ENCODE assay signal across 18 cellular contexts in the genomic region with DNA sequence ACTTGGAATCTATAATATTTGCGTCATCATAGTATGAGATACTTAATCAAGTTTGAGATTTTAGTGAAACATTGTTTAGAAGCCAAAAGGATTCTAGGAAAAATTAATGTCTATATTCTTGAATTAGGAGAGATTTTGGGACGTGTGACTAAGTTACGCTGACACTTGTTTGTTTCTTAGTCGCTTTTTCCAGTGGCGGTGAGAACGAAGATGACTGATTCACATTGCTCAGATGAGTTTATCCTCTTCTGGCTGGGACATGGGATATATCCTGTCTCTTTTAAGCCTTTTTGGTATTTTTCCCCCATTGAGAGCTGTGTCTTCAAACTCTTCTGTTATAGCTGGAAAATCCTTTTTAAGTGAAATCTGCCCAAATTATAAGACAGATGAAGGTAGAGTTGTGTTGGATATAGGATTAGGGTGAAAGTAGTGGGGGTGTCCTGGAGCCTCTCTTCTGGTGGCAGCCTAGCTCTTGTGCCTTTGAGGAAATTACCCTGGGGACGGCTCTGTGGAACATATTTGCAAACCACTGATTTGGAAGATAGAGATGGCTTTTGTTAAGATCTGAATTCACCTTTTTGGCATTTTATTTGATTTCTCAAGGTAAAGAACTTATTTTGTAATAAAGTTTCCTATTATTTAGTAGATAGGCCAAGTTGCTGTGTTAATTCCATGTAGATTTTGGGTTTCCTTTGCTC. TPM values are rescaled to one million over a fixed set of nuclear protein-coding genes. Genes with fewer than 3 reads are reported as not detected.
A peak's percentile ranks its signal among the peaks of the same experiment; 100 is the strongest.
DNase-seq lines count a peak whose midpoint lies in the region; ATAC-seq and TF ChIP-seq lines count a peak whose summit lies in the region.
"Had no signal": no experiment of that assay in that cellular context is flagged by ENCODE, and none has a peak within 500 bp of the region (broad histone marks: within the 10 kb centered on the region; RNA-seq: fewer than 3 reads in every experiment).

No MANE protein-coding gene starts in this region.

- intact Hi-C loops in activated CD8-positive, alpha-beta T cell treated with anti-CD3 and anti-CD28 coated beads for 36 hours (cut with micrococcal nuclease): no loop called here

- peak overlapping the region; percentile 64 for H3K4me3 ChIP-seq in SK-N-MC
- no peak overlapping the region for H3K4me3 ChIP-seq in skeletal muscle satellite cell (ENCODE audit: low read length)
- H3K4me3 ChIP-seq: K562 had no signal

- peaks cover 17% of the 10 kb centered on the region for H3K4me1 Mint-ChIP-seq in activated CD8-positive, alpha-beta T cell treated with anti-CD3 and anti-CD28 coated beads for 36 hours (ENCODE audit: low read depth)
- H3K4me1 Mint-ChIP-seq in activated CD8-positive, alpha-beta T cell treated with anti-CD3 and anti-CD28 coated beads, Interleukin-2, amount 10 ng/mL, durations not matched to agents 7 days and 5 days (ENCODE audit: low read depth): peaks cover 6% of the 10 kb centered on the region

- H3K36me3 Mint-ChIP-seq in activated CD8-positive, alpha-beta T cell treated with anti-CD3 and anti-CD28 coated beads for 36 hours (ENCODE audit: low read depth): peaks cover 19% of the 10 kb centered on the region
- peaks cover 44% of the 10 kb centered on the region for H3K36me3 Mint-ChIP-seq in activated CD8-positive, alpha-beta T cell treated with anti-CD3 and anti-CD28 coated beads, Interleukin-2, amount 10 ng/mL, durations not matched to agents 7 days and 5 days (ENCODE audit: low read depth)

- no peak overlapping the region for H3K27ac Mint-ChIP-seq in activated CD8-positive, alpha-beta T cell treated with anti-CD3 and anti-CD28 coated beads for 36 hours
- no peak overlapping the region for H3K27ac Mint-ChIP-seq in activated CD8-positive, alpha-beta T cell treated with anti-CD3 and anti-CD28 coated beads, Interleukin-2, amount 10 ng/mL, durations not matched to agents 7 days and 5 days
- H3K27ac Mint-ChIP-seq: effector memory CD8-positive, alpha-beta T cell; progenitor cell of endocrine pancreas had no signal

- peak; percentile 27 for DNase-seq in activated CD8-positive, alpha-beta T cell treated with anti-CD3 and anti-CD28 coated beads for 36 hours
- DNase-seq in activated CD8-positive, alpha-beta T cell treated with anti-CD3 and anti-CD28 coated beads, Interleukin-2, amount 10 ng/mL, durations not matched to agents 7 days and 5 days: no peak
- DNase-seq in SK-N-MC (ENCODE audit: low read depth, low spot score) (no peak), iris pigment epithelial cell (ENCODE audit: low read depth) (peak; percentile 60), NCI-H2081 (lab: John Stamatoyannopoulos, UW) (no peak)
- DNase-seq in activated CD8-positive, alpha-beta memory T cell treated with anti-CD3 and anti-CD28 coated beads, Interleukin-2, amount 50 U/mL, for 4 hours: no peak
- DNase-seq: DMS79; effector memory CD8-positive, alpha-beta T cell; left colon; naive B cell; NCI-H1048; OCI-M1 had no signal

- no peaks in the 10 kb centered on the region for H3K9me3 Mint-ChIP-seq in activated CD8-positive, alpha-beta T cell treated with anti-CD3 and anti-CD28 coated beads for 36 hours
- H3K9me3 Mint-ChIP-seq in activated CD8-positive, alpha-beta T cell treated with anti-CD3 and anti-CD28 coated beads, Interleukin-2, amount 10 ng/mL, durations not matched to agents 7 days and 5 days (ENCODE audit: insufficient read depth): no peaks in the 10 kb centered on the region
- H3K9me3 Mint-ChIP-seq: effector memory CD8-positive, alpha-beta T cell; naive B cell had no signal

- H3K4me1 ChIP-seq in skeletal muscle satellite cell (ENCODE audit: control insufficient read depth, insufficient read depth, low read length): peaks cover 31% of the 10 kb centered on the region

- H3K4me3 Mint-ChIP-seq in activated CD8-positive, alpha-beta T cell treated with anti-CD3 and anti-CD28 coated beads for 36 hours: no peak overlapping the region
- no peak overlapping the region for H3K4me3 Mint-ChIP-seq in activated CD8-positive, alpha-beta T cell treated with anti-CD3 and anti-CD28 coated beads, Interleukin-2, amount 10 ng/mL, durations not matched to agents 7 days and 5 days
- H3K4me3 Mint-ChIP-seq: effector memory CD8-positive, alpha-beta T cell; naive B cell had no signal

- H3K27ac ChIP-seq in SK-N-MC: peak overlapping the region; percentile 99

- H3K4me2 ChIP-seq in skeletal muscle satellite cell (ENCODE audit: low read length): no peak overlapping the region

- POLR2A ChIA-PET in activated CD8-positive, alpha-beta T cell treated with anti-CD3 and anti-CD28 coated beads for 36 hours (lab: Charles Lee): no interaction called here
- POLR2A ChIA-PET in activated CD8-positive, alpha-beta T cell treated with anti-CD3 and anti-CD28 coated beads, Interleukin-2, amount 10 ng/mL, durations not matched to agents 7 days and 5 days (lab: Charles Lee): no interaction called here

- H3K9ac ChIP-seq in SK-N-MC (ENCODE audit: insufficient read length) (peak overlapping the region; percentile 65), skeletal muscle satellite cell (ENCODE audit: low read depth, low read length) (peak overlapping the region; percentile 36)

- H3K9me3 ChIP-seq in SK-N-MC (ENCODE audit: low read depth, low read length) (peaks cover 5% of the 10 kb centered on the region; the same call in 1 of the 2 replicates), skeletal muscle satellite cell (replicated peaks; ENCODE audit: low read length) (no peaks in the 10 kb centered on the region)

- no peak for TF ChIP-seq CTCF in activated CD8-positive, alpha-beta T cell treated with anti-CD3 and anti-CD28 coated beads for 36 hours (IDR thresholded peaks at IDR 0.05)

- H3K27me3 Mint-ChIP-seq in activated CD8-positive, alpha-beta T cell treated with anti-CD3 and anti-CD28 coated beads for 36 hours: no peaks in the 10 kb centered on the region
- no peaks in the 10 kb centered on the region for H3K27me3 Mint-ChIP-seq in activated CD8-positive, alpha-beta T cell treated with anti-CD3 and anti-CD28 coated beads, Interleukin-2, amount 10 ng/mL, durations not matched to agents 7 days and 5 days (ENCODE audit: low read depth)
- H3K27me3 Mint-ChIP-seq: effector memory CD8-positive, alpha-beta T cell; naive B cell; progenitor cell of endocrine pancreas had no signal

- H3K27me3 ChIP-seq in skeletal muscle satellite cell (ENCODE audit: control insufficient read depth, insufficient read depth, low read length): no peaks in the 10 kb centered on the region

- ATAC-seq in activated CD8-positive, alpha-beta T cell treated with anti-CD3 and anti-CD28 coated beads for 36 hours: no peak
- no peak for ATAC-seq in activated CD8-positive, alpha-beta T cell treated with anti-CD3 and anti-CD28 coated beads, Interleukin-2, amount 10 ng/mL, durations not matched to agents 7 days and 5 days
- ATAC-seq in HG03571 (IDR thresholded peaks at IDR 0.05; ENCODE audit: unreplicated experiment): no peak
- ATAC-seq: activated CD4-positive, CD25-positive, alpha-beta regulatory T cell treated with anti-CD3 and anti-CD28 coated beads, Interleukin-2, amount 50 U/mL, for 24 hours; effector memory CD8-positive, alpha-beta T cell; K562; left colon had no signal

- CTCF ChIA-PET in activated CD8-positive, alpha-beta T cell treated with anti-CD3 and anti-CD28 coated beads for 36 hours (lab: Charles Lee): interaction anchor here (0.6 to 5.9 kb wide), 2 partner anchors 9 to 17 kb away, joined by 3 to 31 read pairs; no protein-coding TSS in a partner anchor
- CTCF ChIA-PET in activated CD8-positive, alpha-beta T cell treated with anti-CD3 and anti-CD28 coated beads, Interleukin-2, amount 10 ng/mL, durations not matched to agents 7 days and 5 days (lab: Charles Lee): interaction anchor here (1.4 to 2.5 kb wide), 2 partner anchors 17 to 19 kb away, joined by 3 to 10 read pairs; no protein-coding TSS in a partner anchor

- H3K36me3 ChIP-seq in SK-N-MC (ENCODE audit: insufficient read depth, low read length) (peaks cover 55% of the 10 kb centered on the region), skeletal muscle satellite cell (ENCODE audit: insufficient read depth, low read length) (peaks cover 21% of the 10 kb centered on the region)

RNA-seq across cellular contexts. Expression of gene HTT, which starts 49.7 kb away (rescaled TPM):
- 10 to 100 TPM; 54.2 to 56.5 TPM for total RNA-seq in activated CD8-positive, alpha-beta T cell treated with anti-CD3 and anti-CD28 coated beads for 36 hours
- total RNA-seq in activated CD8-positive, alpha-beta T cell treated with anti-CD3 and anti-CD28 coated beads, Interleukin-2, amount 10 ng/mL, durations not matched to agents 7 days and 5 days: 10 to 100 TPM; 51.2 to 58.0 TPM
- 27.7 and 59.6 TPM in 2 replicates for total RNA-seq in skeletal muscle satellite cell (2012; rRNA removed)

RNA-seq across cellular contexts. Expression of gene HTT-AS, which starts 49.9 kb away (rescaled TPM):
- total RNA-seq in activated CD8-positive, alpha-beta T cell treated with anti-CD3 and anti-CD28 coated beads for 36 hours: not detected
- total RNA-seq in activated CD8-positive, alpha-beta T cell treated with anti-CD3 and anti-CD28 coated beads, Interleukin-2, amount 10 ng/mL, durations not matched to agents 7 days and 5 days: not detected
- not detected in 2 replicates for total RNA-seq in skeletal muscle satellite cell (2012; rRNA removed)
- total RNA-seq: H1, K562, left colon, progenitor cell of endocrine pancreas had no signal

Comparison
In these comparisons a context has a peak if more than half of its experiments do, and no peak if none do; other contexts are left out.
1. DNase-seq: peak in activated CD8-positive, alpha-beta T cell treated with anti-CD3 and anti-CD28 coated beads for 36 hours (single experiment) and iris pigment epithelial cell (single experiment); none in activated CD8-positive, alpha-beta T cell treated with anti-CD3 and anti-CD28 coated beads, Interleukin-2, amount 10 ng/mL, durations not matched to agents 7 days and 5 days (single experiment), SK-N-MC (single experiment), NCI-H2081 (0 of 2) and activated CD8-positive, alpha-beta memory T cell treated with anti-CD3 and anti-CD28 coated beads, Interleukin-2, amount 50 U/mL, for 4 hours (single experiment).